8 cellular contexts compared by ENCODE assay signal in the genomic region with DNA sequence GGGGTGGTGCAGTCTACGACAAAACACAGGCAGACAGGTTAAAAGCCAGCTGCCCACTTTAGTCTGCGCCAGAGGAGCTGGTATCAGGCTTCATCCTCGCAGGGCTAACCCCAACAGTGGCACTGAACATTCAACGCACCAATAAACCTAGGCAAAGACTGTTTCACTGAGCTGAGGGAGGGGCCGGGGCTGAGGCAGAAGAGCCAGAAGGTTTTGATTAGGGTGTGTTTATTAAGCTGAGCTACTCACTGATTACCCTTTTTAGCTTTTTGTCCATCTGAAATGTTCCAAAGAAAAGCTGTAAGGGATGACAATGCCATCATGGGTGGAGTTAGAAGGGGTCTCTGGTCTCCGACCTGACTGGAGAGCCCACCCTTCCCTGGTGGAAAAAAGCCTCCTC. TPM values are rescaled to one million over a fixed set of nuclear protein-coding genes. Genes with fewer than 3 reads are reported as not detected.
A peak's percentile ranks its signal among the peaks of the same experiment; 100 is the strongest.
DNase-seq lines count a peak whose midpoint lies in the region; TF ChIP-seq lines count a peak whose summit lies in the region.

No MANE protein-coding gene starts in this region.

- H3K9ac ChIP-seq in BLaER1 treated with 17β-estradiol and CSF1 and Interleukin-3, amounts not matched to agents 10 nM and 100 nM = peak overlapping the region; percentile 78 to 97 (median 88)
- H3K9ac ChIP-seq in mucosa of stomach (ENCODE audit: low read length) = peak overlapping the region; percentile 63

- peaks cover 41 to 54% (median 51%) of the 10 kb centered on the region in 11 experiments for H3K36me3 ChIP-seq in BLaER1 treated with 17β-estradiol and CSF1 and Interleukin-3, amounts not matched to agents 10 nM and 100 nM
- H3K36me3 ChIP-seq in mucosa of stomach (ENCODE audit: control insufficient read depth, insufficient read depth, low read length) (peaks cover 4% of the 10 kb centered on the region), uterus (no peaks in the 10 kb centered on the region)

- POLR2A ChIA-PET in MCF 10A (lab: Yijun Ruan, JAX) = interaction anchor here (1.2 to 5.6 kb wide), 7 partner anchors 10 to 54 kb away, joined by 3 to 64 read pairs (median 5); a partner anchor contains a TSS

- CTCF ChIA-PET in MCF 10A (lab: Yijun Ruan, JAX) = interaction anchor here (0.8 to 2.8 kb wide), 3 partner anchors 10 to 84 kb away, joined by 3 to 34 read pairs (median 3); a partner anchor contains a TSS

- peak overlapping the region; percentile 71 to 95 (median 88) for H3K4me3 ChIP-seq in BLaER1 treated with 17β-estradiol and CSF1 and Interleukin-3, amounts not matched to agents 10 nM and 100 nM
- H3K4me3 ChIP-seq in mucosa of stomach (ENCODE audit: low read length) (no peak overlapping the region), uterus (no peak overlapping the region)

- H3K27me3 Mint-ChIP-seq in IgD-negative memory B cell (peaks cover 1% of the 10 kb centered on the region), MCF 10A (ENCODE audit: insufficient read depth, unreplicated experiment) (no peaks in the 10 kb centered on the region)

- H3K36me3 Mint-ChIP-seq in IgD-negative memory B cell = peaks cover 3% of the 10 kb centered on the region
- peaks cover 29% of the 10 kb centered on the region for H3K36me3 Mint-ChIP-seq in MCF 10A (ENCODE audit: insufficient read depth, unreplicated experiment)

- peaks cover 0 to 66% (median 58%) of the 10 kb centered on the region in 11 experiments; a peak in 19 of 22 replicates for H4K20me1 ChIP-seq in BLaER1 treated with 17β-estradiol and CSF1 and Interleukin-3, amounts not matched to agents 10 nM and 100 nM

- peak overlapping the region in 7 of 11 experiments; percentile 60 to 85 (median 82); a peak in 10 of 22 replicates for H3K27ac ChIP-seq in BLaER1 treated with 17β-estradiol and CSF1 and Interleukin-3, amounts not matched to agents 10 nM and 100 nM
- H3K27ac ChIP-seq in uterus = no peak overlapping the region

- H3K9me3 ChIP-seq in BLaER1 treated with 17β-estradiol and CSF1 and Interleukin-3, amounts not matched to agents 10 nM and 100 nM (replicated peaks in 1 of 11) = no peaks in the 10 kb centered on the region
- H3K9me3 ChIP-seq in mucosa of stomach (ENCODE audit: control insufficient read depth, low read length) (no peaks in the 10 kb centered on the region), uterus (no peaks in the 10 kb centered on the region)

- TF ChIP-seq CTCF in MCF 10A (IDR thresholded peaks at IDR 0.05; ENCODE audit: unreplicated experiment) = no peak
- TF ChIP-seq CTCF in uterus (IDR thresholded peaks at IDR 0.05) = no peak

- H3K4me3 Mint-ChIP-seq in IgD-negative memory B cell = peak overlapping the region; percentile 33 to 90 (median 70)
- H3K4me3 Mint-ChIP-seq in MCF 10A (ENCODE audit: unreplicated experiment) = peak overlapping the region; percentile 72

- intact Hi-C loops in MCF 10A (cut with micrococcal nuclease) (no loop called here), uterus (cut with DNase I; ENCODE audit: low total_unique reads) (no loop called here), cardiac septum (cut with DNase I) (no loop called here)

- H3K27me3 ChIP-seq in BLaER1 treated with 17β-estradiol and CSF1 and Interleukin-3, amounts not matched to agents 10 nM and 100 nM = no peaks in the 10 kb centered on the region
- no peaks in the 10 kb centered on the region for H3K27me3 ChIP-seq in mucosa of stomach (ENCODE audit: control insufficient read depth, insufficient read depth, low read length)
- no peaks in the 10 kb centered on the region for H3K27me3 ChIP-seq in uterus

- no peak for DNase-seq in MCF 10A (ENCODE audit: unreplicated experiment)
- DNase-seq in uterus = no peak
- DNase-seq in SKM-1 treated with dmso at 0.1 percent for 144 hours (lab: John Stamatoyannopoulos, UW; ENCODE audit: unreplicated experiment) = no peak
- DNase-seq in NCI-H524 treated with DMSO at 0.1 percent for 48 hours (lab: John Stamatoyannopoulos, UW) = no peak
- DNase-seq in cardiac septum (ENCODE audit: low spot score) = no peak

- H3K4me1 Mint-ChIP-seq in IgD-negative memory B cell (peaks cover 3 to 9% (median 7%) of the 10 kb centered on the region in 3 donors), MCF 10A (ENCODE audit: insufficient read depth, unreplicated experiment) (no peaks in the 10 kb centered on the region)

- H3K4me1 ChIP-seq in BLaER1 treated with 17β-estradiol and CSF1 and Interleukin-3, amounts not matched to agents 10 nM and 100 nM = peaks cover 22 to 40% (median 32%) of the 10 kb centered on the region in 10 experiments
- peaks cover 28% of the 10 kb centered on the region for H3K4me1 ChIP-seq in mucosa of stomach (ENCODE audit: control insufficient read depth, insufficient read depth, low read length)
- H3K4me1 ChIP-seq in uterus = peaks cover 0 to 9% of the 10 kb centered on the region in 2 donors

- peak overlapping the region; percentile 86 to 99 (median 97) for H3K4me2 ChIP-seq in BLaER1 treated with 17β-estradiol and CSF1 and Interleukin-3, amounts not matched to agents 10 nM and 100 nM

- no peak for TF ChIP-seq POLR2A in uterus (IDR thresholded peaks at IDR 0.05)

- no peaks in the 10 kb centered on the region for H3K9me3 Mint-ChIP-seq in IgD-negative memory B cell
- no peaks in the 10 kb centered on the region for H3K9me3 Mint-ChIP-seq in MCF 10A (ENCODE audit: unreplicated experiment)

- BruUV-seq in MCF 10A (replicated peaks; lab: Mats Ljungman, UMichigan) = TSS peak; percentile 51

- H3K27ac Mint-ChIP-seq in IgD-negative memory B cell (peak overlapping the region in 1 of 3 donors; percentile 85), MCF 10A (ENCODE audit: low read depth, unreplicated experiment) (peak overlapping the region; percentile 67)

RNA-seq across cellular contexts. Expression of a gene that starts 1.4 kb away (rescaled TPM):
- polyA plus RNA-seq in IgD-negative memory B cell = 8.8 TPM
- total RNA-seq in MCF 10A (2022) = 42.9 and 51.9 TPM in 2 replicates
- total RNA-seq in uterus = 10 to 100 TPM; 14.7 to 26.4 (median 16.3) TPM
- total RNA-seq in cardiac septum = 11.2 TPM

RNA-seq across cellular contexts. Expression of a gene that starts 10.2 kb away (rescaled TPM):
- 38.3 TPM for polyA plus RNA-seq in IgD-negative memory B cell
- total RNA-seq in MCF 10A (2022) (45.7 and 46.4 TPM in 2 replicates), uterus (10 to 100 TPM; 31.3 to 42.4 (median 38.4) TPM), cardiac septum (21.2 TPM)

RNA-seq across cellular contexts. Expression of a gene that starts 16.6 kb away (rescaled TPM):
- 49.2 TPM for polyA plus RNA-seq in IgD-negative memory B cell
- total RNA-seq in MCF 10A (2022) = 88.9 and 125 TPM in 2 replicates
- total RNA-seq in uterus = 10 to 100 TPM; 10.3 to 25.1 (median 21.3) TPM
- 21.1 TPM for total RNA-seq in cardiac septum

RNA-seq across cellular contexts. Expression of a gene that starts 29.9 kb away (rescaled TPM):
- 39.1 TPM for polyA plus RNA-seq in IgD-negative memory B cell
- total RNA-seq in MCF 10A (2022) = 77.2 and 79.7 TPM in 2 replicates
- 100 to 1,000 TPM in 1 of 4 donors, 10 to 100 TPM in 3; 32.6 to 109 (median 74.9) TPM for total RNA-seq in uterus
- 39.8 TPM for total RNA-seq in cardiac septum

RNA-seq across cellular contexts. Expression of a gene that starts 37.2 kb away (rescaled TPM):
- 44.9 TPM for polyA plus RNA-seq in IgD-negative memory B cell
- total RNA-seq in MCF 10A (2022) = 37.6 and 43.0 TPM in 2 replicates
- total RNA-seq in uterus = 10 to 100 TPM in 3 of 4 donors, 1 to 10 TPM in 1; 8.6 to 47.9 (median 30.5) TPM
- total RNA-seq in cardiac septum = 184 TPM

Comparison
In these comparisons a context has a peak if more than half of its experiments do, and no peak if none do; other contexts are left out.
1. H3K27ac ChIP-seq: peak in BLaER1 treated with 17β-estradiol and CSF1 and Interleukin-3, amounts not matched to agents 10 nM and 100 nM (7 of 11); none in uterus (0 of 2).
2. H3K4me3 ChIP-seq: peak in BLaER1 treated with 17β-estradiol and CSF1 and Interleukin-3, amounts not matched to agents 10 nM and 100 nM (10 of 10); none in mucosa of stomach (single experiment) and uterus (0 of 2).